Comparison of ENCODE assay signal across 9 cellular contexts in the genomic region with DNA sequence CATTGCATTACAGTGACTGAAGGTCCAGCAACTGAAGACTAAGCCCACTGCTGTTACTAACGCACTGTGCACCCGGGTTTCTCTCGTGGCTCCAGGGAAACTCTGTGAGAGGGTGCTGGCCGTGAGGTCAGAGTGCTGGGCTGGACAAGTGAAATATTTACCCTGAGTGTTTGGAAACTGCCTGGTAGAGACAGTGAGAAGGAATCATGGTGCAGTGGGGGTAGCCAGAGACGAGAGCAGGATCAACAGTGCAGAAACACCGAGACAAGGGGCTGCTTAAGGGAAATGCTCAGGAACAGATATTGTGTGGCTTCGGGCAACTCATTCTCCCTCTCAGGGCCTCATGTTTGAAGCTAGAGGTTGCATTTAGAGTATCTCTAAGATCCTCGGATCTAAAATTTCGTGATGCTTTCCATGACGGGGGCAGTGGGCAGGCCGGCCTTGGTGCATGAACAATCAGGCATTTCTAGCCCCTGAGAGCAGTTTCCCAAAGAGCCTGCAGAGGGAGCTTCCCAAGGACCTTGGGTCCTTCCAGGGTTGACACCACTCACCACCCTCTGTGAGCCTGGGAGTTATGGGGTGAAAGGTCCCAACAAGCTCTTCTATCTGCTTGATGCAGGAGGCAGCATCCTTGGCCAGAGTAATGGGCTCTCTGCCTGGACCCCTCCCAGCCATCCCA. TPM values are rescaled to one million over a fixed set of nuclear protein-coding genes. Genes with fewer than 3 reads are reported as not detected.
DNase-seq lines count a peak whose midpoint lies in the region; ATAC-seq and TF ChIP-seq lines count a peak whose summit lies in the region.
"Had no signal": no experiment of that assay in that cellular context is flagged by ENCODE, and none has a peak within 500 bp of the region (broad histone marks: within the 10 kb centered on the region; RNA-seq: fewer than 3 reads in every experiment).

No MANE protein-coding gene starts in this region.

- DNase-seq in EL, result peak; percentile 19
- DNase-seq in LNCaP clone FGC (ENCODE audit: low read depth), result no peak
- peak in 1 of 2 donors; percentile 66 for DNase-seq in activated naive CD4-positive, alpha-beta T cell treated with anti-CD3 and anti-CD28 coated beads, Interleukin-2, amount 50 U/mL, for 72 hours (ENCODE audit: low spot score in 2 of 2)
- peak in 1 of 2 donors; percentile 50 for DNase-seq in left colon
- DNase-seq in GM20000 (ENCODE audit: low spot score), result no peak
- no peak for DNase-seq in NCI-H526 treated with DMSO at 0.1 percent for 48 hours (lab: John Stamatoyannopoulos, UW)
- DNase-seq: naive B cell had no signal

- TF ChIP-seq CTCF in LNCaP clone FGC (IDR thresholded peaks at IDR 0.05; ENCODE audit: control insufficient read depth, extremely low read depth, insufficient read depth) (peak; percentile 23; the same call in 1 of the 2 replicates), GM20000 (IDR thresholded peaks at IDR 0.05; ENCODE audit: extremely low read depth, missing control alignments) (no peak)

- H3K4me3 ChIP-seq in LNCaP clone FGC (ENCODE audit: low read depth, low read length), result no peak overlapping the region

- no peaks in the 10 kb centered on the region for H3K9me3 Mint-ChIP-seq in activated naive CD4-positive, alpha-beta T cell treated with anti-CD3 and anti-CD28 coated beads, Interleukin-2, amount 50 U/mL, for 72 hours

- intact Hi-C loops in left colon (cut with DNase I, micrococcal nuclease), result no loop called here

- peak overlapping the region; percentile 100 for H3K27ac Mint-ChIP-seq in activated naive CD4-positive, alpha-beta T cell treated with anti-CD3 and anti-CD28 coated beads, Interleukin-2, amount 50 U/mL, for 72 hours

- peak; percentile 2 to 12 for ATAC-seq in activated naive CD4-positive, alpha-beta T cell treated with anti-CD3 and anti-CD28 coated beads, Interleukin-2, amount 50 U/mL, for 72 hours
- ATAC-seq in left colon (peak; percentile 74), HG03097 (IDR thresholded peaks at IDR 0.05; ENCODE audit: low FRiP score, unreplicated experiment) (no peak), HG03196 (IDR thresholded peaks at IDR 0.05; ENCODE audit: unreplicated experiment) (no peak)

- peaks cover 98 to 99% of the 10 kb centered on the region in 2 donors for H3K36me3 Mint-ChIP-seq in activated naive CD4-positive, alpha-beta T cell treated with anti-CD3 and anti-CD28 coated beads, Interleukin-2, amount 50 U/mL, for 72 hours
- H3K36me3 Mint-ChIP-seq: naive B cell had no signal

RNA-seq across cellular contexts. Expression of a gene that starts 9.7 kb away (rescaled TPM):
- 100 to 1,000 TPM; 291 to 437 TPM for total RNA-seq in activated naive CD4-positive, alpha-beta T cell treated with anti-CD3 and anti-CD28 coated beads, Interleukin-2, amount 50 U/mL, for 72 hours
- 1 to 10 TPM; 2.9 to 3.5 TPM for total RNA-seq in left colon

Comparison
In these comparisons a context has a peak if more than half of its experiments do, and no peak if none do; other contexts are left out.
1. ATAC-seq: peak in activated naive CD4-positive, alpha-beta T cell treated with anti-CD3 and anti-CD28 coated beads, Interleukin-2, amount 50 U/mL, for 72 hours (2 of 2) and left colon (single experiment); none in HG03097 (single experiment) and HG03196 (single experiment).
2. RNA of a gene that starts 9.7 kb away (total RNA-seq): 291 to 437 TPM in activated naive CD4-positive, alpha-beta T cell treated with anti-CD3 and anti-CD28 coated beads, Interleukin-2, amount 50 U/mL, for 72 hours; 2.9 to 3.5 TPM in left colon; every median in the first group is over 10 times any median in the second.